ENCODE assay signal across 9 cellular contexts in the genomic region with DNA sequence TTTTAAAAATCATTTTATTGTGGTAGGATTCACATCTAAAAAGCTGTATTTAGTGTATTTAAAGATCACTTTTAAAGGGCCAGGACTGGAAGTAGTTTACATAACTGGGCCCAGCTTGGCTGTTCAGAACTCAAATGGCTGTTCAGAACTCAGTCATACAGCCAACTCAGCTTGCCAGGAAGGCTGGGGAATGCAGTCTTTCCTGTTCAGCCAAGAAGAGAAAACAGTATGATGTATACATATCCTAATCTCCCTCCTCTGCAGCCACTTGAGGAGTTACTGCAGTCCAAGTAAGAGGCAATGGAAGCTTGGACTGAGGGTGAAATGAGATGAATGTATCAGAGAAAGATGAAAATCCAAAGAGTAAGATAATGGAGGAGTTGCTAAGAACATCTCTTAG. TPM values are rescaled to one million over a fixed set of nuclear protein-coding genes. Genes with fewer than 3 reads are reported as not detected.
DNase-seq lines count a peak whose midpoint lies in the region; ATAC-seq, FAIRE-seq and TF ChIP-seq lines count a peak whose summit lies in the region.
"Had no signal": no experiment of that assay in that cellular context is flagged by ENCODE, and none has a peak within 500 bp of the region (broad histone marks: within the 10 kb centered on the region; RNA-seq: fewer than 3 reads in every experiment).

No MANE protein-coding gene starts in this region.

- H3K36me3 ChIP-seq in GM23338 (ENCODE audit: insufficient read depth) (no peaks in the 10 kb centered on the region), GM12878 (ENCODE audit: control insufficient read depth in 2 of 2, insufficient read depth in 2 of 2, low read length in 1 of 2) (no peaks in the 10 kb centered on the region), heart left ventricle (peaks cover 0 to 13% (median 0%) of the 10 kb centered on the region in 9 donors), trophoblast cell (ENCODE audit: control insufficient read depth in 1 of 2, insufficient read depth in 2 of 2, low read length in 2 of 2) (peaks cover 8 to 9% of the 10 kb centered on the region in 2 experiments)

- peaks cover 3% of the 10 kb centered on the region for H3K79me1 ChIP-seq in trophoblast cell (ENCODE audit: low read length)

- H3K27me3 Mint-ChIP-seq in GM23338 (ENCODE audit: insufficient read depth, low read depth, poor library complexity): peaks cover 3% of the 10 kb centered on the region
- H3K27me3 Mint-ChIP-seq in activated CD4-positive, alpha-beta memory T cell treated with anti-CD3 and anti-CD28 coated beads, Interleukin-2, amount 10 ng/mL, durations not matched to agents 7 days and 5 days: no peaks in the 10 kb centered on the region

- no peak overlapping the region for H4K12ac ChIP-seq in trophoblast cell (ENCODE audit: low read depth, low read length)

- H3K27me3 ChIP-seq in GM23338 (ENCODE audit: insufficient read depth): no peaks in the 10 kb centered on the region
- H3K27me3 ChIP-seq in GM12878 (replicated peaks in 1 of 2; ENCODE audit: control insufficient read depth in 2 of 2, insufficient read depth in 2 of 2, low read length in 1 of 2): no peaks in the 10 kb centered on the region
- no peaks in the 10 kb centered on the region for H3K27me3 ChIP-seq in heart left ventricle
- no peaks in the 10 kb centered on the region for H3K27me3 ChIP-seq in trophoblast cell (ENCODE audit: insufficient read depth, low read length)

- H4K8ac ChIP-seq in trophoblast cell (ENCODE audit: low read depth, low read length): no peak overlapping the region

- intact Hi-C loops in GM12878 (cut with micrococcal nuclease; ENCODE audit: unreplicated experiment): no loop called here
- intact Hi-C loops in heart left ventricle (cut with DNase I): no loop called here

- H3K4me2 ChIP-seq in GM23338: peak overlapping the region; percentile 24; the same call in 1 of the 2 replicates
- no peak overlapping the region for H3K4me2 ChIP-seq in GM12878 (ENCODE audit: control insufficient read depth, insufficient read depth)
- peak overlapping the region; percentile 55 for H3K4me2 ChIP-seq in trophoblast cell (ENCODE audit: low read length)
- H3K4me2 ChIP-seq: SK-N-SH had no signal

- no peak overlapping the region for H3K27ac ChIP-seq in GM23338 (ENCODE audit: low read depth)
- no peak overlapping the region for H3K27ac ChIP-seq in GM12878 (ENCODE audit: control insufficient read depth, insufficient read depth)
- H3K27ac ChIP-seq in heart left ventricle: peak overlapping the region in 10 of 12 donors; percentile 1 to 80 (median 43)
- H3K27ac ChIP-seq in trophoblast cell (ENCODE audit: low read depth, low read length): peak overlapping the region; percentile 81

- no TSS peak for BruUV-seq in GM12878 (replicated peaks; lab: Mats Ljungman, UMichigan)

- peaks cover 9% of the 10 kb centered on the region; the same call in 2 of the 3 replicates for H3K36me3 Mint-ChIP-seq in GM23338 (ENCODE audit: low read depth)
- H3K36me3 Mint-ChIP-seq in activated CD4-positive, alpha-beta memory T cell treated with anti-CD3 and anti-CD28 coated beads, Interleukin-2, amount 10 ng/mL, durations not matched to agents 7 days and 5 days (ENCODE audit: low read depth): peaks cover 28% of the 10 kb centered on the region

- no peak overlapping the region for H3K18ac ChIP-seq in trophoblast cell (ENCODE audit: low read length)

- H3K4me1 ChIP-seq in GM23338 (ENCODE audit: insufficient read depth) (peaks cover 7% of the 10 kb centered on the region; the same call in 1 of the 2 replicates), GM12878 (ENCODE audit: control insufficient read depth, insufficient read depth, low read length) (no peaks in the 10 kb centered on the region), heart left ventricle (peaks cover 6 to 87% (median 66%) of the 10 kb centered on the region in 12 donors), trophoblast cell (ENCODE audit: control insufficient read depth in 1 of 2, insufficient read depth in 2 of 2, low read length in 2 of 2) (peaks cover 3 to 16% of the 10 kb centered on the region in 2 experiments)

- TF ChIP-seq POLR2A in GM12878 (IDR thresholded peaks at IDR 0.05; ENCODE audit: low read depth, low read length) (no peak), heart left ventricle (IDR thresholded peaks at IDR 0.05) (no peak)

- no peak for TF ChIP-seq EP300 in GM12878 (IDR thresholded peaks at IDR 0.05; ENCODE audit: borderline replicate concordance in 1 of 2, control insufficient read depth in 1 of 2, low read depth in 2 of 2, low read length in 2 of 2)

- H3K9ac ChIP-seq in GM12878 (ENCODE audit: control insufficient read depth, insufficient read depth, low read length) (no peak overlapping the region), trophoblast cell (ENCODE audit: low read length) (no peak overlapping the region)
- H3K9ac ChIP-seq: SK-N-SH had no signal

- peak overlapping the region; percentile 10; the same call in 1 of the 2 replicates for H3K27ac Mint-ChIP-seq in GM23338
- H3K27ac Mint-ChIP-seq in activated CD4-positive, alpha-beta memory T cell treated with anti-CD3 and anti-CD28 coated beads, Interleukin-2, amount 10 ng/mL, durations not matched to agents 7 days and 5 days: no peak overlapping the region

- CTCF ChIA-PET in GM12878 (lab: Yijun Ruan, JAX): interaction anchor here (0.7 to 1.9 kb wide), 5 partner anchors 9 to 363 kb away, joined by 3 to 6 read pairs (median 4); no protein-coding TSS in a partner anchor
- CTCF ChIA-PET in activated CD4-positive, alpha-beta memory T cell treated with anti-CD3 and anti-CD28 coated beads, Interleukin-2, amount 10 ng/mL, durations not matched to agents 7 days and 5 days (lab: Charles Lee): interaction anchor here (0.9 to 1.4 kb wide), 2 partner anchors 58 to 88 kb away, joined by 3 read pairs; a partner anchor contains a TSS

- H3K14ac ChIP-seq in trophoblast cell (ENCODE audit: low read length): no peak overlapping the region

- RAD21 ChIA-PET in GM12878 (lab: Charles Lee; ENCODE audit: unreplicated experiment): no interaction called here

- peak; percentile 68 for ATAC-seq in GM23338
- no peak for ATAC-seq in GM12878
- ATAC-seq in heart left ventricle: peak; percentile 33 to 65 (median 46)

- DNase-seq in GM23338 (ENCODE audit: low spot score): peak; percentile 55
- no peak for DNase-seq in GM12878 (ENCODE audit: low read depth, low spot score)
- DNase-seq in heart left ventricle: no peak
- DNase-seq in trophoblast cell: peak; percentile 89 to 96
- no peak for DNase-seq in retina
- DNase-seq in NK-92 (lab: John Stamatoyannopoulos, UW; ENCODE audit: unreplicated experiment): no peak
- no peak for DNase-seq in activated CD4-positive, alpha-beta memory T cell treated with anti-CD3 and anti-CD28 coated beads, Interleukin-2, amount 10 ng/mL, durations not matched to agents 7 days and 5 days
- no peak for DNase-seq in midbrain (lab: John Stamatoyannopoulos, UW)
- DNase-seq: SK-N-SH had no signal

- TF ChIP-seq CTCF in GM23338 (conservative IDR thresholded peaks at IDR 0.05; ENCODE audit: low read depth in 2 of 2) (no peak), GM12878 (IDR thresholded peaks at IDR 0.05 in 2 of 3, conservative IDR thresholded peaks at IDR 0.05 in 1 of 3; ENCODE audit: control insufficient read depth in 2 of 3, extremely low read depth in 1 of 3, insufficient read depth in 1 of 3, low read depth in 3 of 3, low read length in 3 of 3) (no peak), heart left ventricle (IDR thresholded peaks at IDR 0.05) (no peak)

- no peaks in the 10 kb centered on the region for H3K9me3 ChIP-seq in GM12878 (replicated peaks; ENCODE audit: control insufficient read depth, insufficient read depth, low read length)
- no peaks in the 10 kb centered on the region for H3K9me3 ChIP-seq in heart left ventricle
- no peaks in the 10 kb centered on the region for H3K9me3 ChIP-seq in trophoblast cell (ENCODE audit: insufficient read depth, low read depth, low read length)
- H3K9me3 ChIP-seq: SK-N-SH had no signal

- H3K9me2 ChIP-seq in GM23338 (ENCODE audit: insufficient read depth): 0 out of 2 replicates have a peak, but pooled peaks cover 5% of the 10 kb centered on the region
- H3K9me2 ChIP-seq: SK-N-SH had no signal

- H2AK5ac ChIP-seq in trophoblast cell (ENCODE audit: low read length): no peak overlapping the region

- no peaks in the 10 kb centered on the region for H3F3A ChIP-seq in GM23338 (replicated peaks; ENCODE audit: low read depth)

- SMC1A ChIA-PET in GM12878 (lab: Charles Lee; ENCODE audit: uncharacterized antibody, unreplicated experiment): interaction anchor here (0.6 to 1.7 kb wide), 7 partner anchors 8 to 351 kb away, joined by 3 to 5 read pairs (median 3); no protein-coding TSS in a partner anchor

- H3K4me3 Mint-ChIP-seq in GM23338: no peak overlapping the region
- H3K4me3 Mint-ChIP-seq in activated CD4-positive, alpha-beta memory T cell treated with anti-CD3 and anti-CD28 coated beads, Interleukin-2, amount 10 ng/mL, durations not matched to agents 7 days and 5 days: no peak overlapping the region

- POLR2A ChIA-PET in GM12878 (lab: Charles Lee): no interaction called here
- POLR2A ChIA-PET in activated CD4-positive, alpha-beta memory T cell treated with anti-CD3 and anti-CD28 coated beads, Interleukin-2, amount 10 ng/mL, durations not matched to agents 7 days and 5 days (lab: Charles Lee): interaction anchor here (0.7 to 1.4 kb wide), 3 partner anchors 17 to 22 kb away, joined by 3 to 5 read pairs (median 3); no protein-coding TSS in a partner anchor

- H2AFZ ChIP-seq in GM23338: no peak overlapping the region
- no peak overlapping the region for H2AFZ ChIP-seq in GM12878 (ENCODE audit: control insufficient read depth, low read depth, low read length)
- H2AFZ ChIP-seq in trophoblast cell (ENCODE audit: insufficient read depth, low read length, poor library complexity): no peak overlapping the region

- TF ChIP-seq RAD21 in GM12878 (IDR thresholded peaks at IDR 0.05; ENCODE audit: insufficient read depth, low read depth, low read length): no peak

- no peak overlapping the region for H3K4ac ChIP-seq in trophoblast cell (ENCODE audit: low read depth, low read length)

- no peak overlapping the region for H3K23ac ChIP-seq in trophoblast cell (ENCODE audit: low read length)

- no peak overlapping the region for H2BK12ac ChIP-seq in trophoblast cell (ENCODE audit: low read length)

- H3K4me1 Mint-ChIP-seq in GM23338: peaks cover 40% of the 10 kb centered on the region
- peaks cover 14% of the 10 kb centered on the region for H3K4me1 Mint-ChIP-seq in activated CD4-positive, alpha-beta memory T cell treated with anti-CD3 and anti-CD28 coated beads, Interleukin-2, amount 10 ng/mL, durations not matched to agents 7 days and 5 days

- FAIRE-seq in GM12878 (lab: Jason Lieb, UNC): peak; percentile 38

- peaks cover 21% of the 10 kb centered on the region for H4K20me1 ChIP-seq in GM23338 (replicated peaks; ENCODE audit: insufficient read depth)
- no peaks in the 10 kb centered on the region for H4K20me1 ChIP-seq in GM12878 (ENCODE audit: control insufficient read depth, insufficient read depth)

- H4K91ac ChIP-seq in trophoblast cell (ENCODE audit: low read depth, low read length): no peak overlapping the region

- H2BK5ac ChIP-seq in trophoblast cell (ENCODE audit: low read depth, low read length, poor library complexity): no peak overlapping the region

- no peak overlapping the region for H2BK120ac ChIP-seq in trophoblast cell (ENCODE audit: insufficient read depth, low read length, poor library complexity)

- H3K79me2 ChIP-seq in GM23338 (replicated peaks; ENCODE audit: insufficient read depth): peaks cover 100% of the 10 kb centered on the region
- no peaks in the 10 kb centered on the region for H3K79me2 ChIP-seq in GM12878 (ENCODE audit: control insufficient read depth, insufficient read depth, low read length)
- H3K79me2 ChIP-seq in trophoblast cell (ENCODE audit: control insufficient read depth, insufficient read depth, low read length, poor library complexity): peaks cover 19% of the 10 kb centered on the region

- in situ Hi-C loops in GM12878 (cut with MboI): no loop called here

- no peak overlapping the region for H3K4me3 ChIP-seq in GM23338
- H3K4me3 ChIP-seq in GM12878: no peak overlapping the region
- H3K4me3 ChIP-seq in heart left ventricle: no peak overlapping the region
- no peak overlapping the region for H3K4me3 ChIP-seq in trophoblast cell (ENCODE audit: low read depth, low read length)

- H3K9me3 Mint-ChIP-seq in GM23338: no peaks in the 10 kb centered on the region
- no peaks in the 10 kb centered on the region for H3K9me3 Mint-ChIP-seq in activated CD4-positive, alpha-beta memory T cell treated with anti-CD3 and anti-CD28 coated beads, Interleukin-2, amount 10 ng/mL, durations not matched to agents 7 days and 5 days

RNA-seq across cellular contexts. Expression of a gene that starts 24.6 kb away (rescaled TPM):
- 145 and 162 TPM in 2 replicates for total RNA-seq in GM23338 (2014; rRNA removed; shearing (Covaris generic))
- polyA plus RNA-seq in GM23338 (2016; fragmentation: Nextera tagmentation; extraction: Ambion mirVana) (456 and 459 TPM in 2 replicates), GM12878 (2011; rRNA removed) (26.7 and 32.1 TPM in 2 replicates), GM12878 (2014; fragmentation: Illumina TruSeq; extraction: Trizol) (62.7 and 65.1 TPM in 2 replicates), GM12878 (2014; fragmentation: Nextera tagmentation; extraction: Ambion mirVana) (10 to 100 TPM; 34.8 to 46.6 TPM), GM12878 (2014; rRNA removed) (33.1 and 36.0 TPM in 2 replicates), GM12878 (2016; fragmentation: Nextera tagmentation; extraction: Ambion mirVana) (100 to 1,000 TPM; 128 to 137 TPM), heart left ventricle (100 to 1,000 TPM; 473 to 738 TPM)
- total RNA-seq in GM12878 (2013; cell fraction: nucleolus; rRNA removed): 5.4 and 6.0 TPM in 2 replicates
- total RNA-seq in GM12878 (2014; rRNA removed) (33.7 and 34.3 TPM in 2 replicates), GM12878 (2014; rRNA removed; fragmentation: Illumina TruSeq; extraction: Trizol) (39.0 and 39.4 TPM in 2 replicates), GM12878 (2021) (40.2 and 42.1 TPM in 2 replicates), heart left ventricle (100 to 1,000 TPM; 447 to 697 (median 546) TPM)
- 28.9 TPM for polyA plus RNA-seq in GM12878 (2011; ENCODE audit: low read depth)
- 10.6 and 10.8 TPM in 2 replicates for polyA plus RNA-seq in GM12878 (2011; cell fraction: cytosol; rRNA removed)
- polyA plus RNA-seq in GM12878 (2011; cell fraction: nucleus; rRNA removed): 12.5 and 15.6 TPM in 2 replicates
- polyA plus RNA-seq in GM12878 (2012): 54.0 and 59.1 TPM in 2 replicates
- polyA minus RNA-seq in GM12878 (2011; rRNA and poly(A)+ RNA removed): 2.4 and 6.1 TPM in 2 replicates
- 5.3 and 7.2 TPM in 2 replicates for polyA minus RNA-seq in GM12878 (2011; cell fraction: cytosol; rRNA and poly(A)+ RNA removed)
- 1.2 and 2.2 TPM in 2 replicates for polyA minus RNA-seq in GM12878 (2011; cell fraction: nucleus; rRNA and poly(A)+ RNA removed)
- polyA plus RNA-seq in trophoblast cell (2013): 565 and 566 TPM in 2 replicates
- total RNA-seq in activated CD4-positive, alpha-beta memory T cell treated with anti-CD3 and anti-CD28 coated beads, Interleukin-2, amount 10 ng/mL, durations not matched to agents 7 days and 5 days: 100 to 1,000 TPM; 104 to 109 TPM

Comparison
In these comparisons a context has a peak if more than half of its experiments do, and no peak if none do; other contexts are left out.
1. DNase-seq: peak in GM23338 (single experiment) and trophoblast cell (2 of 2); none in GM12878 (single experiment), heart left ventricle (0 of 5), retina (single experiment), NK-92 (single experiment), activated CD4-positive, alpha-beta memory T cell treated with anti-CD3 and anti-CD28 coated beads, Interleukin-2, amount 10 ng/mL, durations not matched to agents 7 days and 5 days (single experiment) and midbrain (single experiment).
2. H3K27ac ChIP-seq: peak in heart left ventricle (10 of 12) and trophoblast cell (single experiment); none in GM23338 (single experiment) and GM12878 (single experiment).